1 cellular context compared by ENCODE assay signal in genomic region chr10:69141304-69141703, GRCh38.
TF ChIP-seq lines count a peak whose summit lies in the region.

No MANE protein-coding gene starts in this region.

TF ChIP-seq in HepG2, 621 proteins besides CTCF, POLR2A, EP300 and RAD21:
- TF ChIP-seq ZNF574 (CRISPR knock-in tag; IDR thresholded peaks at IDR 0.05) (no peak), ZSCAN9 (CRISPR knock-in tag; IDR thresholded peaks at IDR 0.05; ENCODE audit: borderline replicate concordance) (no peak)
